Comparison of ENCODE assay signal across 21 cellular contexts in genomic region chrX:1659664-1660461, GRCh38. TPM values are rescaled to one million over a fixed set of nuclear protein-coding genes. Genes with fewer than 3 reads are reported as not detected.
DNase-seq lines count a peak whose midpoint lies in the region; ATAC-seq and TF ChIP-seq lines count a peak whose summit lies in the region.
"Had no signal": no experiment of that assay in that cellular context is flagged by ENCODE, and none has a peak within 500 bp of the region (broad histone marks: within the 10 kb centered on the region; RNA-seq: fewer than 3 reads in every experiment).

No MANE protein-coding gene starts in this region.

- H2AFZ ChIP-seq in OCI-LY1 (ENCODE audit: low read length): no peak overlapping the region
- H2AFZ ChIP-seq: parathyroid adenoma had no signal

- H3K4me2 ChIP-seq in OCI-LY1 (ENCODE audit: low read length): peak overlapping the region; percentile 58

- no peaks in the 10 kb centered on the region; the same call in 1 of the 2 replicates for H3K36me3 ChIP-seq in OCI-LY1 (ENCODE audit: insufficient read depth, low read length)
- H3K36me3 ChIP-seq: tibial nerve had no signal

- no peak for DNase-seq in activated CD8-positive, alpha-beta memory T cell treated with anti-CD3 and anti-CD28 coated beads, Interleukin-2, amount 10 ng/mL, durations not matched to agents 7 days and 5 days
- no peak for DNase-seq in activated CD8-positive, alpha-beta memory T cell treated with anti-CD3 and anti-CD28 coated beads, Interleukin-2, amount 50 U/mL, for 4 hours
- DNase-seq in central memory CD8-positive, alpha-beta T cell (ENCODE audit: low spot score in 2 of 2): no peak
- DNase-seq in posterior vena cava (ENCODE audit: low spot score): peak; percentile 67
- no peak for DNase-seq in NCI-H128 (lab: John Stamatoyannopoulos, UW; ENCODE audit: unreplicated experiment)
- DNase-seq in islet precursor cell: no peak
- DNase-seq in occipital lobe (lab: John Stamatoyannopoulos, UW): no peak
- DNase-seq: ACHN, Caco-2, caudate nucleus, GF-D8, KBM-7, NCI-H1105, NCI-H2171, T1000 had no signal

- intact Hi-C loops in posterior vena cava (cut with DNase I): loop anchor here in 1 of 2 donors (10.0 kb wide), 1 partner anchor 935 kb away; no protein-coding TSS in a partner anchor

- no peak overlapping the region for H3K27ac ChIP-seq in OCI-LY1 (ENCODE audit: low read depth, low read length, poor library complexity, severe bottlenecking)
- H3K27ac ChIP-seq: parathyroid adenoma, skin epidermis, tibial nerve had no signal

- 0 out of 2 replicates have a peak, but pooled peaks cover 6% of the 10 kb centered on the region for H3K79me2 ChIP-seq in OCI-LY1 (ENCODE audit: insufficient read depth, low read length)
- H3K79me2 ChIP-seq: parathyroid adenoma had no signal

- no peaks in the 10 kb centered on the region for H4K20me1 ChIP-seq in OCI-LY1 (ENCODE audit: insufficient read depth, low read length)

- H3K27me3 ChIP-seq in OCI-LY1 (ENCODE audit: insufficient read depth, low read length): no peaks in the 10 kb centered on the region
- H3K27me3 ChIP-seq: tibial nerve had no signal

- H3K36me3 Mint-ChIP-seq in activated CD8-positive, alpha-beta memory T cell treated with anti-CD3 and anti-CD28 coated beads, Interleukin-2, amount 10 ng/mL, durations not matched to agents 7 days and 5 days: peaks cover 28% of the 10 kb centered on the region
- H3K36me3 Mint-ChIP-seq in central memory CD8-positive, alpha-beta T cell (ENCODE audit: insufficient read depth): peaks cover 36% of the 10 kb centered on the region

- H3K9ac ChIP-seq in OCI-LY1 (ENCODE audit: low read length): no peak overlapping the region
- H3K9ac ChIP-seq: parathyroid adenoma had no signal

- H3K9me2 ChIP-seq in OCI-LY1 (ENCODE audit: low read depth, low read length): no peaks in the 10 kb centered on the region

- CTCF ChIA-PET in activated CD8-positive, alpha-beta memory T cell treated with anti-CD3 and anti-CD28 coated beads, Interleukin-2, amount 10 ng/mL, durations not matched to agents 7 days and 5 days (lab: Charles Lee): no interaction called here

- no peaks in the 10 kb centered on the region for H3F3A ChIP-seq in OCI-LY1 (ENCODE audit: insufficient read depth, low read length)

- peak overlapping the region; percentile 96 for H3K4me3 Mint-ChIP-seq in activated CD8-positive, alpha-beta memory T cell treated with anti-CD3 and anti-CD28 coated beads, Interleukin-2, amount 10 ng/mL, durations not matched to agents 7 days and 5 days
- peak overlapping the region; percentile 77 for H3K4me3 Mint-ChIP-seq in central memory CD8-positive, alpha-beta T cell

- no peak for TF ChIP-seq CTCF in OCI-LY1 (IDR thresholded peaks at IDR 0.05; ENCODE audit: low read length)

- peaks cover 28% of the 10 kb centered on the region for H3K4me1 ChIP-seq in OCI-LY1 (ENCODE audit: insufficient read depth, low read length, severe bottlenecking)
- H3K4me1 ChIP-seq: Caco-2, parathyroid adenoma had no signal

- H3K9me3 Mint-ChIP-seq in activated CD8-positive, alpha-beta memory T cell treated with anti-CD3 and anti-CD28 coated beads, Interleukin-2, amount 10 ng/mL, durations not matched to agents 7 days and 5 days (ENCODE audit: low read depth): no peaks in the 10 kb centered on the region
- H3K9me3 Mint-ChIP-seq in central memory CD8-positive, alpha-beta T cell: no peaks in the 10 kb centered on the region

- H3K4me3 ChIP-seq in OCI-LY1 (ENCODE audit: low read depth, low read length, poor library complexity, severe bottlenecking): peak overlapping the region; percentile 46
- H3K4me3 ChIP-seq: skin epidermis, tibial nerve had no signal

- H3K4me1 Mint-ChIP-seq in activated CD8-positive, alpha-beta memory T cell treated with anti-CD3 and anti-CD28 coated beads, Interleukin-2, amount 10 ng/mL, durations not matched to agents 7 days and 5 days: peaks cover 45% of the 10 kb centered on the region
- peaks cover 49% of the 10 kb centered on the region for H3K4me1 Mint-ChIP-seq in central memory CD8-positive, alpha-beta T cell

- no peaks in the 10 kb centered on the region for H3K27me3 Mint-ChIP-seq in activated CD8-positive, alpha-beta memory T cell treated with anti-CD3 and anti-CD28 coated beads, Interleukin-2, amount 10 ng/mL, durations not matched to agents 7 days and 5 days
- no peaks in the 10 kb centered on the region for H3K27me3 Mint-ChIP-seq in central memory CD8-positive, alpha-beta T cell

- ATAC-seq in activated CD8-positive, alpha-beta memory T cell treated with anti-CD3 and anti-CD28 coated beads, Interleukin-2, amount 10 ng/mL, durations not matched to agents 7 days and 5 days: no peak
- ATAC-seq in central memory CD8-positive, alpha-beta T cell (replicated peaks; ENCODE audit: extremely low read depth, poor library complexity, severe bottlenecking): no peak

- H3K27ac Mint-ChIP-seq in activated CD8-positive, alpha-beta memory T cell treated with anti-CD3 and anti-CD28 coated beads, Interleukin-2, amount 10 ng/mL, durations not matched to agents 7 days and 5 days: peak overlapping the region; percentile 55
- peak overlapping the region; percentile 97 for H3K27ac Mint-ChIP-seq in central memory CD8-positive, alpha-beta T cell (ENCODE audit: low read depth)

- no peaks in the 10 kb centered on the region for H3K9me3 ChIP-seq in OCI-LY1 (ENCODE audit: low read length)
- H3K9me3 ChIP-seq: Caco-2, tibial nerve had no signal

RNA-seq across cellular contexts. Expression of gene ASMT, which starts 45.0 kb away (rescaled TPM):
- total RNA-seq in activated CD8-positive, alpha-beta memory T cell treated with anti-CD3 and anti-CD28 coated beads, Interleukin-2, amount 10 ng/mL, durations not matched to agents 7 days and 5 days: 1 to 10 TPM; 1.2 to 5.0 TPM
- total RNA-seq in posterior vena cava: under 1 TPM; 0.33 to 0.97 TPM
- total RNA-seq in occipital lobe: 0.62 TPM
- total RNA-seq: Caco-2, fibroblast of villous mesenchyme, mucosa of gallbladder had no signal
